Comparison of ENCODE assay signal across 1 cellular context in genomic region chr17:2711608-2712299, GRCh38.
TF ChIP-seq lines count a peak whose summit lies in the region.

A gene with protein sequence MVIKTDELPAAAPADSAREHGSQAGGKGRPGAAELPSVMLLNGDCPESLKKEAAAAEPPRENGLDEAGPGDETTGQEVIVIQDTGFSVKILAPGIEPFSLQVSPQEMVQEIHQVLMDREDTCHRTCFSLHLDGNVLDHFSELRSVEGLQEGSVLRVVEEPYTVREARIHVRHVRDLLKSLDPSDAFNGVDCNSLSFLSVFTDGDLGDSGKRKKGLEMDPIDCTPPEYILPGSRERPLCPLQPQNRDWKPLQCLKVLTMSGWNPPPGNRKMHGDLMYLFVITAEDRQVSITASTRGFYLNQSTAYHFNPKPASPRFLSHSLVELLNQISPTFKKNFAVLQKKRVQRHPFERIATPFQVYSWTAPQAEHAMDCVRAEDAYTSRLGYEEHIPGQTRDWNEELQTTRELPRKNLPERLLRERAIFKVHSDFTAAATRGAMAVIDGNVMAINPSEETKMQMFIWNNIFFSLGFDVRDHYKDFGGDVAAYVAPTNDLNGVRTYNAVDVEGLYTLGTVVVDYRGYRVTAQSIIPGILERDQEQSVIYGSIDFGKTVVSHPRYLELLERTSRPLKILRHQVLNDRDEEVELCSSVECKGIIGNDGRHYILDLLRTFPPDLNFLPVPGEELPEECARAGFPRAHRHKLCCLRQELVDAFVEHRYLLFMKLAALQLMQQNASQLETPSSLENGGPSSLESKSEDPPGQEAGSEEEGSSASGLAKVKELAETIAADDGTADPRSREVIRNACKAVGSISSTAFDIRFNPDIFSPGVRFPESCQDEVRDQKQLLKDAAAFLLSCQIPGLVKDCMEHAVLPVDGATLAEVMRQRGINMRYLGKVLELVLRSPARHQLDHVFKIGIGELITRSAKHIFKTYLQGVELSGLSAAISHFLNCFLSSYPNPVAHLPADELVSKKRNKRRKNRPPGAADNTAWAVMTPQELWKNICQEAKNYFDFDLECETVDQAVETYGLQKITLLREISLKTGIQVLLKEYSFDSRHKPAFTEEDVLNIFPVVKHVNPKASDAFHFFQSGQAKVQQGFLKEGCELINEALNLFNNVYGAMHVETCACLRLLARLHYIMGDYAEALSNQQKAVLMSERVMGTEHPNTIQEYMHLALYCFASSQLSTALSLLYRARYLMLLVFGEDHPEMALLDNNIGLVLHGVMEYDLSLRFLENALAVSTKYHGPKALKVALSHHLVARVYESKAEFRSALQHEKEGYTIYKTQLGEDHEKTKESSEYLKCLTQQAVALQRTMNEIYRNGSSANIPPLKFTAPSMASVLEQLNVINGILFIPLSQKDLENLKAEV (N-terminal part only) (minus strand): TSS chr17:2711764. CDS start chr17:2711661, 103 bp downstream.

TF ChIP-seq in HepG2, 621 proteins besides CTCF, POLR2A, EP300 and RAD21 (continued from another document and continues in another):
- TF ChIP-seq ZFP91 (CRISPR knock-in tag; IDR thresholded peaks at IDR 0.05; ENCODE audit: borderline replicate concordance) (peak; percentile 100), IRF9 (CRISPR knock-in tag; IDR thresholded peaks at IDR 0.05; ENCODE audit: borderline replicate concordance) (peak; percentile 78), SYNCRIP (IDR thresholded peaks at IDR 0.05; ENCODE audit: insufficient read depth, low read depth, low read length) (no peak), NONO (IDR thresholded peaks at IDR 0.05) (no peak), NONO (CRISPR knock-in tag; conservative IDR thresholded peaks at IDR 0.05) (0 out of 2 replicates have a peak, but pooled peaks have one; percentile 30), ATF7 (IDR thresholded peaks at IDR 0.05) (no peak), ATF7 (CRISPR knock-in tag; IDR thresholded peaks at IDR 0.05) (no peak), YEATS4 (CRISPR knock-in tag; IDR thresholded peaks at IDR 0.05; ENCODE audit: borderline replicate concordance) (peak; percentile 93), FOXA3 (CRISPR knock-in tag; IDR thresholded peaks at IDR 0.05) (peak; percentile 63; the same call in 1 of the 2 replicates), MAZ (IDR thresholded peaks at IDR 0.05; ENCODE audit: borderline replicate concordance, low read depth, low read length) (peak; percentile 73; the same call in 1 of the 2 replicates), MAZ (CRISPR knock-in tag; IDR thresholded peaks at IDR 0.05; ENCODE audit: low read depth) (peak; percentile 78; the same call in 1 of the 2 replicates), MTF2 (CRISPR knock-in tag; IDR thresholded peaks at IDR 0.05; ENCODE audit: borderline replicate concordance) (no peak), ATF6 (CRISPR knock-in tag; conservative IDR thresholded peaks at IDR 0.05) (no peak), ZNF343 (CRISPR knock-in tag; IDR thresholded peaks at IDR 0.05) (peak; percentile 74; the same call in 1 of the 2 replicates), NR0B2 (CRISPR knock-in tag; IDR thresholded peaks at IDR 0.05) (peak; percentile 92; the same call in 1 of the 2 replicates), HNRNPH1 (optimal IDR thresholded peaks at IDR 0.05; ENCODE audit: low read depth, low read length) (no peak), SIX4 (CRISPR knock-in tag; IDR thresholded peaks at IDR 0.05) (peak; percentile 33; the same call in 1 of the 2 replicates), SAP130 (CRISPR knock-in tag; IDR thresholded peaks at IDR 0.05; ENCODE audit: low read depth) (peak; percentile 96), ZBTB43 (CRISPR knock-in tag; conservative IDR thresholded peaks at IDR 0.05) (peak; percentile 63; the same call in 1 of the 2 replicates), ZNF709 (CRISPR knock-in tag; IDR thresholded peaks at IDR 0.05) (peak; percentile 77; the same call in 1 of the 2 replicates), ZBTB7B (CRISPR knock-in tag; IDR thresholded peaks at IDR 0.05) (no peak), RCOR2 (CRISPR knock-in tag; IDR thresholded peaks at IDR 0.05) (no peak), NFATC3 (CRISPR knock-in tag; IDR thresholded peaks at IDR 0.05) (0 out of 2 replicates have a peak, but pooled peaks have one; percentile 51), ZNF710 (CRISPR knock-in tag; IDR thresholded peaks at IDR 0.05; ENCODE audit: borderline replicate concordance) (no peak; the same call in 1 of the 2 replicates), CHCHD3 (CRISPR knock-in tag; IDR thresholded peaks at IDR 0.05) (no peak), TBL1XR1 (IDR thresholded peaks at IDR 0.05; ENCODE audit: borderline replicate concordance, low read length, partially characterized antibody) (peak; percentile 43), TAF1 (CRISPR knock-in tag; IDR thresholded peaks at IDR 0.05) (peak; percentile 68), MYNN (CRISPR knock-in tag; IDR thresholded peaks at IDR 0.05; ENCODE audit: low read depth) (no peak), ZNF225 (CRISPR knock-in tag; IDR thresholded peaks at IDR 0.05) (no peak), ATF3 (CRISPR knock-in tag; IDR thresholded peaks at IDR 0.05) (peak; percentile 63), ZNF382 (CRISPR knock-in tag; IDR thresholded peaks at IDR 0.05; ENCODE audit: borderline replicate concordance) (no peak), ZNF34 (CRISPR knock-in tag; IDR thresholded peaks at IDR 0.05; ENCODE audit: borderline replicate concordance) (peak; percentile 80; the same call in 1 of the 2 replicates), SMAD9 (CRISPR knock-in tag; IDR thresholded peaks at IDR 0.05) (no peak)
- TF ChIP-seq, protein P1, sequence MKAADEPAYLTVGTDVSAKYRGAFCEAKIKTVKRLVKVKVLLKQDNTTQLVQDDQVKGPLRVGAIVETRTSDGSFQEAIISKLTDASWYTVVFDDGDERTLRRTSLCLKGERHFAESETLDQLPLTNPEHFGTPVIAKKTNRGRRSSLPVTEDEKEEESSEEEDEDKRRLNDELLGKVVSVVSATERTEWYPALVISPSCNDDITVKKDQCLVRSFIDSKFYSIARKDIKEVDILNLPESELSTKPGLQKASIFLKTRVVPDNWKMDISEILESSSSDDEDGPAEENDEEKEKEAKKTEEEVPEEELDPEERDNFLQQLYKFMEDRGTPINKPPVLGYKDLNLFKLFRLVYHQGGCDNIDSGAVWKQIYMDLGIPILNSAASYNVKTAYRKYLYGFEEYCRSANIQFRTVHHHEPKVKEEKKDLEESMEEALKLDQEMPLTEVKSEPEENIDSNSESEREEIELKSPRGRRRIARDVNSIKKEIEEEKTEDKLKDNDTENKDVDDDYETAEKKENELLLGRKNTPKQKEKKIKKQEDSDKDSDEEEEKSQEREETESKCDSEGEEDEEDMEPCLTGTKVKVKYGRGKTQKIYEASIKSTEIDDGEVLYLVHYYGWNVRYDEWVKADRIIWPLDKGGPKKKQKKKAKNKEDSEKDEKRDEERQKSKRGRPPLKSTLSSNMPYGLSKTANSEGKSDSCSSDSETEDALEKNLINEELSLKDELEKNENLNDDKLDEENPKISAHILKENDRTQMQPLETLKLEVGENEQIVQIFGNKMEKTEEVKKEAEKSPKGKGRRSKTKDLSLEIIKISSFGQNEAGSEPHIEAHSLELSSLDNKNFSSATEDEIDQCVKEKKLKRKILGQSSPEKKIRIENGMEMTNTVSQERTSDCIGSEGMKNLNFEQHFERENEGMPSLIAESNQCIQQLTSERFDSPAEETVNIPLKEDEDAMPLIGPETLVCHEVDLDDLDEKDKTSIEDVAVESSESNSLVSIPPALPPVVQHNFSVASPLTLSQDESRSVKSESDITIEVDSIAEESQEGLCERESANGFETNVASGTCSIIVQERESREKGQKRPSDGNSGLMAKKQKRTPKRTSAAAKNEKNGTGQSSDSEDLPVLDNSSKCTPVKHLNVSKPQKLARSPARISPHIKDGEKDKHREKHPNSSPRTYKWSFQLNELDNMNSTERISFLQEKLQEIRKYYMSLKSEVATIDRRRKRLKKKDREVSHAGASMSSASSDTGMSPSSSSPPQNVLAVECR (CRISPR knock-in tag; IDR thresholded peaks at IDR 0.05; ENCODE audit: borderline replicate concordance) = peak; percentile 93; the same call in 1 of the 2 replicates
- TF ChIP-seq, protein P2, sequence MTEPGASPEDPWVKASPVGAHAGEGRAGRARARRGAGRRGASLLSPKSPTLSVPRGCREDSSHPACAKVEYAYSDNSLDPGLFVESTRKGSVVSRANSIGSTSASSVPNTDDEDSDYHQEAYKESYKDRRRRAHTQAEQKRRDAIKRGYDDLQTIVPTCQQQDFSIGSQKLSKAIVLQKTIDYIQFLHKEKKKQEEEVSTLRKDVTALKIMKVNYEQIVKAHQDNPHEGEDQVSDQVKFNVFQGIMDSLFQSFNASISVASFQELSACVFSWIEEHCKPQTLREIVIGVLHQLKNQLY (CRISPR knock-in tag; IDR thresholded peaks at IDR 0.05) = no peak
- TF ChIP-seq, protein P3, sequence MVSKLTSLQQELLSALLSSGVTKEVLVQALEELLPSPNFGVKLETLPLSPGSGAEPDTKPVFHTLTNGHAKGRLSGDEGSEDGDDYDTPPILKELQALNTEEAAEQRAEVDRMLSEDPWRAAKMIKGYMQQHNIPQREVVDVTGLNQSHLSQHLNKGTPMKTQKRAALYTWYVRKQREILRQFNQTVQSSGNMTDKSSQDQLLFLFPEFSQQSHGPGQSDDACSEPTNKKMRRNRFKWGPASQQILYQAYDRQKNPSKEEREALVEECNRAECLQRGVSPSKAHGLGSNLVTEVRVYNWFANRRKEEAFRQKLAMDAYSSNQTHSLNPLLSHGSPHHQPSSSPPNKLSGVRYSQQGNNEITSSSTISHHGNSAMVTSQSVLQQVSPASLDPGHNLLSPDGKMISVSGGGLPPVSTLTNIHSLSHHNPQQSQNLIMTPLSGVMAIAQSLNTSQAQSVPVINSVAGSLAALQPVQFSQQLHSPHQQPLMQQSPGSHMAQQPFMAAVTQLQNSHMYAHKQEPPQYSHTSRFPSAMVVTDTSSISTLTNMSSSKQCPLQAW (CRISPR knock-in tag; IDR thresholded peaks at IDR 0.05) = peak; percentile 67; the same call in 1 of the 2 replicates
- TF ChIP-seq, protein P4, sequence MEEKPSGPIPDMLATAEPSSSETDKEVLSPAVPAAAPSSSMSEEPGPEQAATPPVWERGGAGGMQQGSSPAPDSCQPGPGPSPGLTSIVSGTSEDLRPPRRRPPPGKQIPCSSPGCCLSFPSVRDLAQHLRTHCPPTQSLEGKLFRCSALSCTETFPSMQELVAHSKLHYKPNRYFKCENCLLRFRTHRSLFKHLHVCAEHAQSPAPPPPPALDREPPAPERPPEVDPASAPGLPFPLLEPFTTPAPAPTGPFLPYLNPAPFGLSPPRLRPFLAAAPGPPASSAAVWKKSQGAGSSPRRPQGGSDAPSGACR (CRISPR knock-in tag; IDR thresholded peaks at IDR 0.05) = no peak
